ENCODE assay signal across 30 cellular contexts in genomic region chr3:45529697-45530096, GRCh38.
"Had no signal": no experiment of that assay in that cellular context is flagged by ENCODE, and none has a peak within 500 bp of the region (broad histone marks: within the 10 kb centered on the region; RNA-seq: fewer than 3 reads in every experiment).

No MANE protein-coding gene starts in this region.

- H3K27ac ChIP-seq: cardiac muscle cell, SJSA1 had no signal

- H3K9me3 ChIP-seq: SJSA1, SK-N-SH had no signal

- H3K4me3 Mint-ChIP-seq: activated CD4-positive, alpha-beta T cell treated with anti-CD3 and anti-CD28 coated beads, Interleukin-2, amount 10 ng/mL, durations not matched to agents 24 days and 14 days; activated naive CD4-positive, alpha-beta T cell treated with anti-CD3 and anti-CD28 coated beads, Interleukin-2, amount 10 ng/mL, durations not matched to agents 7 days and 5 days; activated naive CD8-positive, alpha-beta T cell treated with anti-CD3 and anti-CD28 coated beads for 36 hours; activated T-cell treated with anti-CD3 and anti-CD28 coated beads, Interleukin-2, amount 50 U/mL, for 24 hours; IgD-negative memory B cell; T-helper 1 cell treated with Interleukin-12 subunit alpha and Interleukin-12 subunit beta and Interleukin-4 antibody, amounts not matched to agents 30 μg/mL and 1 μg/mL, for 36 hours; T-helper 2 cell treated with Interferon-gamma antibody and Interleukin-4, amounts not matched to agents 5 μg/mL and 100 μg/mL, for 36 hours had no signal

- H3K9ac ChIP-seq: SK-N-SH had no signal

- H3K4me3 ChIP-seq: cardiac muscle cell, SJSA1 had no signal

- DNase-seq: activated CD4-positive, alpha-beta T cell treated with anti-CD3 and anti-CD28 coated beads, Interleukin-2, amount 10 ng/mL, durations not matched to agents 24 days and 14 days; activated CD4-positive, alpha-beta T cell treated with anti-CD3 and anti-CD28 coated beads, Interleukin-2, amount 50 U/mL, for 48 hours; activated CD8-positive, alpha-beta memory T cell treated with anti-CD3 and anti-CD28 coated beads for 24 hours; activated gamma-delta T cell; activated naive CD4-positive, alpha-beta T cell treated with anti-CD3 and anti-CD28 coated beads, Interleukin-2, amount 10 ng/mL, durations not matched to agents 7 days and 5 days; activated naive CD8-positive, alpha-beta T cell treated with anti-CD3 and anti-CD28 coated beads for 36 hours; activated T-cell treated with anti-CD3 and anti-CD28 coated beads, Interleukin-2, amount 50 U/mL, for 24 hours; amniotic stem cell; aorta; brain microvascular endothelial cell; Karpas-422; KBM-7; NCI-H1048; NCI-H1105 treated with DMSO at 0.1 percent for 48 hours; NCI-H1436; NCI-H1694; NCI-H1930; NCI-H2081 treated with DMSO at 0.1 percent for 48 hours; NCI-H345; NCI-H524 treated with DMSO at 0.1 percent for 48 hours; SHP77 treated with DMSO at 0.1 percent for 48 hours; SK-N-SH had no signal

- H3K9me3 Mint-ChIP-seq: activated CD4-positive, alpha-beta T cell treated with anti-CD3 and anti-CD28 coated beads, Interleukin-2, amount 10 ng/mL, durations not matched to agents 24 days and 14 days; activated naive CD4-positive, alpha-beta T cell treated with anti-CD3 and anti-CD28 coated beads, Interleukin-2, amount 10 ng/mL, durations not matched to agents 7 days and 5 days; activated naive CD8-positive, alpha-beta T cell treated with anti-CD3 and anti-CD28 coated beads for 36 hours; activated T-cell treated with anti-CD3 and anti-CD28 coated beads, Interleukin-2, amount 50 U/mL, for 24 hours; activated T-helper 2 cell treated with anti-CD3 and anti-CD28 coated beads, Interferon-gamma antibody, Interleukin-2, Interleukin-4, amounts not matched to agents 10 μg/mL and 5 μg/mL and 100 μg/mL, durations not matched to agents 14 hours and 24 hours and 36 hours; IgD-negative memory B cell; T-helper 1 cell treated with Interleukin-12 subunit alpha and Interleukin-12 subunit beta and Interleukin-4 antibody, amounts not matched to agents 30 μg/mL and 1 μg/mL, for 36 hours; T-helper 2 cell treated with Interferon-gamma antibody and Interleukin-4, amounts not matched to agents 5 μg/mL and 100 μg/mL, for 36 hours had no signal

- FAIRE-seq: TTC549 had no signal

- H3K27me3 Mint-ChIP-seq: activated CD4-positive, alpha-beta T cell treated with anti-CD3 and anti-CD28 coated beads, Interleukin-2, amount 10 ng/mL, durations not matched to agents 24 days and 14 days; activated naive CD4-positive, alpha-beta T cell treated with anti-CD3 and anti-CD28 coated beads, Interleukin-2, amount 10 ng/mL, durations not matched to agents 7 days and 5 days; activated naive CD8-positive, alpha-beta T cell treated with anti-CD3 and anti-CD28 coated beads for 36 hours; activated T-cell treated with anti-CD3 and anti-CD28 coated beads, Interleukin-2, amount 50 U/mL, for 24 hours; IgD-negative memory B cell had no signal

- H3K27ac Mint-ChIP-seq: activated CD4-positive, alpha-beta T cell treated with anti-CD3 and anti-CD28 coated beads, Interleukin-2, amount 10 ng/mL, durations not matched to agents 24 days and 14 days; activated naive CD4-positive, alpha-beta T cell treated with anti-CD3 and anti-CD28 coated beads, Interleukin-2, amount 10 ng/mL, durations not matched to agents 7 days and 5 days; activated naive CD8-positive, alpha-beta T cell treated with anti-CD3 and anti-CD28 coated beads for 36 hours; activated T-cell treated with anti-CD3 and anti-CD28 coated beads, Interleukin-2, amount 50 U/mL, for 24 hours; activated T-helper 2 cell treated with anti-CD3 and anti-CD28 coated beads, Interferon-gamma antibody, Interleukin-2, Interleukin-4, amounts not matched to agents 10 μg/mL and 5 μg/mL and 100 μg/mL, durations not matched to agents 14 hours and 24 hours and 36 hours; IgD-negative memory B cell; T-helper 1 cell treated with Interleukin-12 subunit alpha and Interleukin-12 subunit beta and Interleukin-4 antibody, amounts not matched to agents 30 μg/mL and 1 μg/mL, for 36 hours; T-helper 2 cell treated with Interferon-gamma antibody and Interleukin-4, amounts not matched to agents 5 μg/mL and 100 μg/mL, for 36 hours had no signal

- H3K4me1 Mint-ChIP-seq: activated naive CD4-positive, alpha-beta T cell treated with anti-CD3 and anti-CD28 coated beads, Interleukin-2, amount 10 ng/mL, durations not matched to agents 7 days and 5 days; IgD-negative memory B cell had no signal

- ATAC-seq: Panc1 had no signal

- H3K27me3 ChIP-seq: brain microvascular endothelial cell, cardiac muscle cell, SJSA1 had no signal
